ENCODE assay signal across 1 cellular context in genomic region chr9:135526089-135526729, GRCh38.
TF ChIP-seq lines count a peak whose summit lies in the region.

No MANE protein-coding gene starts in this region.

TF ChIP-seq in H1, 55 proteins besides CTCF, POLR2A, EP300 and RAD21:
- no peak for TF ChIP-seq NANOG (IDR thresholded peaks at IDR 0.05; ENCODE audit: insufficient read depth, low read depth, low read length, poor library complexity, severe bottlenecking)
- TF ChIP-seq RBBP5 (IDR thresholded peaks at IDR 0.05; ENCODE audit: borderline replicate concordance, low read depth, low read length): no peak
- no peak for TF ChIP-seq YY1 (IDR thresholded peaks at IDR 0.05; ENCODE audit: low read depth, low read length)
- TF ChIP-seq TAF7 (optimal IDR thresholded peaks at IDR 0.05; ENCODE audit: borderline replicate concordance, low read depth, low read length): no peak
- TF ChIP-seq CBX5 (IDR thresholded peaks at IDR 0.05; ENCODE audit: low read depth, low read length): no peak
- TF ChIP-seq GABPA (IDR thresholded peaks at IDR 0.05; ENCODE audit: borderline replicate concordance, insufficient read depth, low read length): no peak
- TF ChIP-seq EZH2 (IDR thresholded peaks at IDR 0.05; ENCODE audit: low read depth, low read length, severe bottlenecking): no peak
- TF ChIP-seq SP4 (IDR thresholded peaks at IDR 0.05; ENCODE audit: low read length): no peak
- no peak for TF ChIP-seq HDAC6 (IDR thresholded peaks at IDR 0.05; ENCODE audit: low read depth, low read length)
- TF ChIP-seq MAX (IDR thresholded peaks at IDR 0.05): no peak
- no peak for TF ChIP-seq BACH1 (IDR thresholded peaks at IDR 0.05; ENCODE audit: low read length)
- no peak for TF ChIP-seq SIRT6 (IDR thresholded peaks at IDR 0.05; ENCODE audit: low read length)
- no peak for TF ChIP-seq RNF2 (IDR thresholded peaks at IDR 0.05; ENCODE audit: borderline replicate concordance, low read depth, low read length, missing control alignments, poor library complexity, severe bottlenecking)
- TF ChIP-seq ASH2L (IDR thresholded peaks at IDR 0.05; ENCODE audit: low read length): no peak
